9 cellular contexts compared by ENCODE assay signal in the genomic region with DNA sequence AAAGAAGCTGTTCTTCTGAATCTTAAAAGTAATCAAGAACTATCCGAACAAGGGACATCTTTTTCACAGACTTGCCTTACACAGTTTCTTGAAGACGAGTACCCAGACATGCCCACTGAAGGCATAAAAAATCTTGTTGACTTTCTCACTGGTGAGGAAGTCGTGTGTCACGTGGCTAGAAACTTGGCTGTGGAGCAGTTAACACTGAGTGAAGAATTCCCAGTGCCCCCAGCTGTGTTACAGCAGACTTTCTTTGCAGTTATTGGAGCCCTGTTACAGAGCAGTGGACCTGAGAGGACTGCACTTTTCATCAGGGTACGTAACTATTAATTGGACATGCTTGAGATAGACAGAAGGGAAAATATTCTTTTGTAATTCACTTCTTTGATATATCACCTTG. TPM values are rescaled to one million over a fixed set of nuclear protein-coding genes. Genes with fewer than 3 reads are reported as not detected.
DNase-seq lines count a peak whose midpoint lies in the region; ATAC-seq, FAIRE-seq and TF ChIP-seq lines count a peak whose summit lies in the region.
"Had no signal": no experiment of that assay in that cellular context is flagged by ENCODE, and none has a peak within 500 bp of the region (broad histone marks: within the 10 kb centered on the region; RNA-seq: fewer than 3 reads in every experiment).

No MANE protein-coding gene starts in this region.

- no peak for TF ChIP-seq POLR2A in H1 (IDR thresholded peaks at IDR 0.05; ENCODE audit: control extremely low read depth in 1 of 2, low read depth in 2 of 2, low read length in 2 of 2)

- no peak for TF ChIP-seq RAD21 in H1 (IDR thresholded peaks at IDR 0.05 in 1 of 2, conservative IDR thresholded peaks at IDR 0.05 in 1 of 2; ENCODE audit: low read depth in 2 of 2, low read length in 2 of 2)

- H3K56ac ChIP-seq in H1 (replicated peaks; ENCODE audit: insufficient read length, low read depth, low read length): no peak overlapping the region

- no peak overlapping the region for H4K5ac ChIP-seq in H1 (ENCODE audit: insufficient read length, low read depth, low read length)

- no peak for ATAC-seq in DND-41 (ENCODE audit: insufficient read depth, low read depth)
- no peak for ATAC-seq in HG03460 (IDR thresholded peaks at IDR 0.05; ENCODE audit: unreplicated experiment)

- H3K23ac ChIP-seq in H1 (ENCODE audit: insufficient read length): no peak overlapping the region

- H3K18ac ChIP-seq in H1 (ENCODE audit: extremely low read depth, low read length): no peak overlapping the region

- peaks cover 53% of the 10 kb centered on the region for H3K4me1 ChIP-seq in DND-41 (ENCODE audit: insufficient read depth, low read length)
- peaks cover 63% of the 10 kb centered on the region for H3K4me1 ChIP-seq in OCI-LY1 (ENCODE audit: insufficient read depth, low read length, severe bottlenecking)
- peaks cover 3 to 10% (median 5%) of the 10 kb centered on the region in 4 experiments; a peak in 4 of 7 replicates for H3K4me1 ChIP-seq in H1 (replicated peaks in 1 of 4; ENCODE audit: control insufficient read depth in 3 of 4, insufficient read depth in 4 of 4, low read length in 3 of 4)
- peaks cover 38 to 55% of the 10 kb centered on the region in 2 experiments for H3K4me1 ChIP-seq in neutrophil (ENCODE audit: control insufficient read depth in 1 of 2, insufficient read depth in 1 of 2, low read depth in 1 of 2, low read length in 1 of 2)

- no peak overlapping the region for H2BK12ac ChIP-seq in H1 (ENCODE audit: low read depth, low read length)

- H3K4ac ChIP-seq in H1 (replicated peaks; ENCODE audit: insufficient read length, low read depth, low read length): no peak overlapping the region

- CTCF ChIA-PET in H1 (lab: Charles Lee; ENCODE audit: partially characterized antibody): interaction anchor here (3.8 kb wide), 1 partner anchor 11 kb away, joined by 47 read pairs; no protein-coding TSS in a partner anchor

- no peak overlapping the region for H2BK20ac ChIP-seq in H1 (ENCODE audit: low read length)

- H3K79me1 ChIP-seq in H1 (ENCODE audit: low read depth, low read length): no peaks in the 10 kb centered on the region; the same call in 1 of the 2 replicates

- no peaks in the 10 kb centered on the region for H3K27me3 ChIP-seq in DND-41 (ENCODE audit: insufficient read depth, low read length, poor library complexity)
- no peaks in the 10 kb centered on the region for H3K27me3 ChIP-seq in OCI-LY1 (ENCODE audit: insufficient read depth, low read length)
- no peaks in the 10 kb centered on the region for H3K27me3 ChIP-seq in H1 (replicated peaks in 1 of 4; ENCODE audit: control insufficient read depth in 3 of 4, extremely low read depth in 1 of 4, insufficient read depth in 3 of 4, low read length in 3 of 4)
- H3K27me3 ChIP-seq in neutrophil: no peaks in the 10 kb centered on the region

- H4K20me1 ChIP-seq in DND-41 (ENCODE audit: insufficient read depth, low read length): peaks cover 20% of the 10 kb centered on the region; the same call in 1 of the 2 replicates
- no peaks in the 10 kb centered on the region for H4K20me1 ChIP-seq in OCI-LY1 (ENCODE audit: insufficient read depth, low read length)
- peaks cover 0 to 9% of the 10 kb centered on the region in 2 experiments for H4K20me1 ChIP-seq in H1 (replicated peaks in 1 of 2; ENCODE audit: control insufficient read depth in 1 of 2, insufficient read depth in 2 of 2, low read length in 2 of 2)

- no peak overlapping the region for H2AK5ac ChIP-seq in H1 (ENCODE audit: low read depth, low read length)

- peaks cover 66% of the 10 kb centered on the region for H3K79me2 ChIP-seq in DND-41 (ENCODE audit: insufficient read depth, low read length)
- peaks cover 62% of the 10 kb centered on the region for H3K79me2 ChIP-seq in OCI-LY1 (ENCODE audit: insufficient read depth, low read length)
- H3K79me2 ChIP-seq in H1 (ENCODE audit: control insufficient read depth in 1 of 2, insufficient read depth in 2 of 2, low read length in 2 of 2): peaks cover 25 to 74% of the 10 kb centered on the region in 2 experiments

- H2BK15ac ChIP-seq in H1 (ENCODE audit: low read length): no peak overlapping the region

- TF ChIP-seq CTCF in DND-41 (IDR thresholded peaks at IDR 0.05; ENCODE audit: borderline replicate concordance, extremely low read depth, low read length, poor library complexity, severe bottlenecking): no peak
- TF ChIP-seq CTCF in OCI-LY1 (IDR thresholded peaks at IDR 0.05; ENCODE audit: low read length): no peak
- TF ChIP-seq CTCF in H1 (IDR thresholded peaks at IDR 0.05; ENCODE audit: control extremely low read depth in 1 of 3, insufficient read depth in 1 of 3, low read depth in 1 of 3, low read length in 3 of 3): no peak
- TF ChIP-seq CTCF in neutrophil (IDR thresholded peaks at IDR 0.05): no peak

- H3K36me3 ChIP-seq in DND-41 (ENCODE audit: insufficient read depth, low read length) (peaks cover 44% of the 10 kb centered on the region), OCI-LY1 (ENCODE audit: insufficient read depth, low read length) (peaks cover 48% of the 10 kb centered on the region), H1 (ENCODE audit: control insufficient read depth in 2 of 4, insufficient read depth in 4 of 4, low read length in 3 of 4) (peaks cover 2 to 46% (median 14%) of the 10 kb centered on the region in 4 experiments; a peak in 5 of 8 replicates), neutrophil (peaks cover 37% of the 10 kb centered on the region)

- no peak overlapping the region for H3K27ac ChIP-seq in DND-41 (ENCODE audit: low read length)
- no peak overlapping the region for H3K27ac ChIP-seq in OCI-LY1 (ENCODE audit: low read depth, low read length, poor library complexity, severe bottlenecking)
- no peak overlapping the region for H3K27ac ChIP-seq in H1 (ENCODE audit: low read depth, low read length)
- H3K27ac ChIP-seq in neutrophil: peak overlapping the region; percentile 7

- H2AFZ ChIP-seq in DND-41 (ENCODE audit: low read depth, low read length): no peak overlapping the region
- no peak overlapping the region for H2AFZ ChIP-seq in OCI-LY1 (ENCODE audit: low read length)
- H2AFZ ChIP-seq in H1 (ENCODE audit: low read length): no peak overlapping the region

- no peak overlapping the region for H2BK5ac ChIP-seq in H1 (ENCODE audit: low read depth, low read length)

- no peaks in the 10 kb centered on the region; the same call in 1 of the 2 replicates for H3K23me2 ChIP-seq in H1 (ENCODE audit: low read depth, low read length)

- H3F3A ChIP-seq in OCI-LY1 (ENCODE audit: insufficient read depth, low read length): no peaks in the 10 kb centered on the region

- H3K9me3 ChIP-seq in DND-41 (ENCODE audit: insufficient read depth, low read length, severe bottlenecking): no peaks in the 10 kb centered on the region
- H3K9me3 ChIP-seq in OCI-LY1 (ENCODE audit: low read length): no peaks in the 10 kb centered on the region
- H3K9me3 ChIP-seq in H1 (ENCODE audit: insufficient read depth in 2 of 2, low read depth in 1 of 2, low read length in 1 of 2): no peaks in the 10 kb centered on the region
- H3K9me3 ChIP-seq in neutrophil: no peaks in the 10 kb centered on the region

- no peak overlapping the region for H2BK120ac ChIP-seq in H1 (replicated peaks; ENCODE audit: low read depth, low read length)

- H3K9me2 ChIP-seq in OCI-LY1 (ENCODE audit: low read depth, low read length): no peaks in the 10 kb centered on the region

- H3K4me3 ChIP-seq in DND-41 (ENCODE audit: low read depth in 1 of 2, low read length in 2 of 2) (peak overlapping the region in 1 of 2 experiments; percentile 39; a peak in 1 of 4 replicates), OCI-LY1 (ENCODE audit: low read depth, low read length, poor library complexity, severe bottlenecking) (no peak overlapping the region), H1 (ENCODE audit: extremely low read depth in 1 of 4, insufficient read depth in 2 of 4, low read depth in 3 of 4, low read length in 4 of 4) (peak overlapping the region in 1 of 4 experiments; percentile 35; a peak in 1 of 8 replicates), neutrophil (ENCODE audit: low read depth in 1 of 2, low read length in 1 of 2) (no peak overlapping the region)

- no peak for DNase-seq in DND-41
- DNase-seq in H1 (ENCODE audit: low read depth in 1 of 2, low spot score in 2 of 2): no peak
- DNase-seq in middle frontal gyrus (ENCODE audit: extremely low spot score, low spot score): no peak
- DNase-seq in central memory CD4-positive, alpha-beta T cell: no peak
- DNase-seq in activated naive CD4-positive, alpha-beta T cell treated with Interleukin-2 at 50 U/mL for 16 hours: no peak
- DNase-seq: NCI-H446 treated with DMSO at 0.1 percent for 48 hours had no signal

- FAIRE-seq in H1 (lab: Jason Lieb, UNC): no peak

- POLR2A ChIA-PET in H1 (lab: Charles Lee; ENCODE audit: partially characterized antibody): interaction anchor here (0.8 to 1.1 kb wide), 2 partner anchors 8 to 22 kb away, joined by 3 read pairs; no protein-coding TSS in a partner anchor

- H4K91ac ChIP-seq in H1 (replicated peaks; ENCODE audit: insufficient read length, low read length): no peak overlapping the region

- H3K9ac ChIP-seq in DND-41 (ENCODE audit: low read depth, low read length) (no peak overlapping the region), OCI-LY1 (ENCODE audit: low read length) (no peak overlapping the region), H1 (replicated peaks in 1 of 4; ENCODE audit: extremely low read depth in 1 of 4, low read depth in 3 of 4, low read length in 3 of 4) (peak overlapping the region in 1 of 4 experiments; percentile 34; a peak in 1 of 7 replicates)

- H3K14ac ChIP-seq in H1 (ENCODE audit: insufficient read length): no peak overlapping the region

- no peak for TF ChIP-seq EP300 in H1 (IDR thresholded peaks at IDR 0.05; ENCODE audit: borderline replicate concordance in 1 of 2, low read depth in 2 of 2, low read length in 2 of 2)

- H4K8ac ChIP-seq in H1 (ENCODE audit: extremely low read depth, insufficient read depth, low read length): no peak overlapping the region

- WGBS in H1 (ENCODE audit: extremely low coverage in 1 of 2, insufficient coverage in 1 of 2, insufficient read length in 1 of 2, insufficient replicate concordance in 2 of 2, low coverage in 1 of 2, low lambda C conversion rate in 2 of 2, missing lambda C conversion rate in 1 of 2), 2 experiments: 90% methylated on average over 5 of the region's 5 CpGs; no CpG with 5 or more reads in 1 of the 2 experiments

- H3K4me2 ChIP-seq in DND-41 (ENCODE audit: insufficient read depth, low read length): peak overlapping the region; percentile 91
- peak overlapping the region; percentile 45 for H3K4me2 ChIP-seq in OCI-LY1 (ENCODE audit: low read length)
- H3K4me2 ChIP-seq in H1 (ENCODE audit: insufficient read depth in 1 of 2, low read depth in 2 of 2, low read length in 2 of 2): peak overlapping the region; percentile 20 to 36; a peak in 3 of 4 replicates

RNA-seq across cellular contexts. Expression of a gene that starts 2.4 kb away (rescaled TPM):
- total RNA-seq in H1 (2021; fragmentation: NEBNext Ultra II Directional; extraction: Animal tissue kit (Norgen Biotek cat#: 25700)): 50.4 and 53.2 TPM in 2 replicates
- polyA plus RNA-seq in H1 (2011; rRNA removed): 27.2 and 32.0 TPM in 2 replicates
- 34.3 TPM for polyA plus RNA-seq in H1 (2011; cell fraction: cytosol; rRNA removed)
- polyA plus RNA-seq in H1 (2011; cell fraction: nucleus; rRNA removed): 16.9 TPM
- 31.4 to 37.5 TPM (median 35.0 TPM) in 4 replicates for polyA plus RNA-seq in H1 (2012, experiment 1 of 2)
- polyA plus RNA-seq in H1 (2012, experiment 2 of 2): 30.6 TPM
- 38.8 TPM for polyA plus RNA-seq in H1 (2013, experiment 1 of 2)
- polyA plus RNA-seq in H1 (2013, experiment 2 of 2): 39.4 TPM
- 9.7 and 10.1 TPM in 2 replicates for polyA minus RNA-seq in H1 (2011; rRNA and poly(A)+ RNA removed)
- 23.1 TPM for polyA minus RNA-seq in H1 (2011; cell fraction: cytosol; rRNA and poly(A)+ RNA removed)
- polyA minus RNA-seq in H1 (2011; cell fraction: nucleus; rRNA and poly(A)+ RNA removed): 12.6 TPM

RNA-seq across cellular contexts. Expression of a gene that starts 14.6 kb away (rescaled TPM):
- total RNA-seq in H1 (2021; fragmentation: NEBNext Ultra II Directional; extraction: Animal tissue kit (Norgen Biotek cat#: 25700)): 92.9 and 94.7 TPM in 2 replicates
- 68.4 and 69.3 TPM in 2 replicates for polyA plus RNA-seq in H1 (2011; rRNA removed)
- 69.3 TPM for polyA plus RNA-seq in H1 (2011; cell fraction: cytosol; rRNA removed)
- 122 TPM for polyA plus RNA-seq in H1 (2011; cell fraction: nucleus; rRNA removed)
- 53.8 to 78.2 TPM (median 59.0 TPM) in 4 replicates for polyA plus RNA-seq in H1 (2012, experiment 1 of 2)
- 4.4 TPM for polyA plus RNA-seq in H1 (2012, experiment 2 of 2)
- polyA plus RNA-seq in H1 (2013, experiment 1 of 2): 58.6 TPM
- 59.7 TPM for polyA plus RNA-seq in H1 (2013, experiment 2 of 2)
- 410 and 421 TPM in 2 replicates for polyA minus RNA-seq in H1 (2011; rRNA and poly(A)+ RNA removed)
- 127 TPM for polyA minus RNA-seq in H1 (2011; cell fraction: cytosol; rRNA and poly(A)+ RNA removed)
- polyA minus RNA-seq in H1 (2011; cell fraction: nucleus; rRNA and poly(A)+ RNA removed): 199 TPM

Comparison
In these comparisons a context has a peak if more than half of its experiments do, and no peak if none do; other contexts are left out.
1. H3K4me2 ChIP-seq: peak in every context shown above with its lines; median percentile 91 in DND-41; 45 in OCI-LY1; 28 in H1.